Comparison of ENCODE assay signal across 9 cellular contexts in the genomic region with DNA sequence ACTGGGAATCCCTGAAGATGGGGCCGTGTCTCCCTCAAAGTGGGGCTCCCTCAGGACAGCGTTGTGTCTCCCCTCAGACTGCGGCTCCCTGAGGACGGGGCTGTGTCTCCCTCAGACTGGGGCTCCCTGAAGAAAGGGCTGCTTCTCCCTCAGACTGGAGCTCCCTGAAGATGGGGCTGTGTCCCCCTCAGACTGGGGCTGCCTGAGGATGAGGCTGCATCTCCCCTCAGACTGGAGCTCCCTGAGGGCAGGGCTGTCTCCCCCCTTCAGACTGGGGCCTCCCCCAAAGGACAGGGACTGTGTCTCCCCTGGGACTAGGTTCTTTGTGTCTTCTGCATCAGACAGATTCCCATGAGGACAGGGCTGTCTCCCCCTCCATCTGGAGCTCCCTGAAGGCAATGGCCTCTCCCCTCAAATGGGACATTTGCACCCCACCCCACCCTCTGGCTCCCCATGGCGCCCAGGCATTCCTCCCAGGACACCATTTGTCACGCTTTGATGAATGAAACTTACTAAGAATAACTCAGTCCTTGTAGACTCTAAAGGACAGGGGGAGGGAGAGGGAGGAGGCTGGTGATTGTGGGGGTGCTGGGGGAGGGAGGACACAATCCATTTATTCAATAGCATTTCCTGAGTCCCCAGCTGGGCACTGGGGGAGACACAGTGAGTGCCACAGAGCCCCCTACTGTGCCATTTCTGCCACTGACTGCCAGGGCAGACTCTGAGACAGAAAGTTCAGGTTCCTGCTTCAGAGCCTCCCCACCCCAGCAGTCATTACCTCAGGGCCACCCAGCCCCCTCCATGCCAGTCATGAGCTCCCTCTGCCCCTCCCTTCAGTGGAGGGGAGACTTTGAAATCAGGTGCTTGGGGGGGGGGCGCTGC.
DNase-seq lines count a peak whose midpoint lies in the region; ATAC-seq and TF ChIP-seq lines count a peak whose summit lies in the region.
"Had no signal": no experiment of that assay in that cellular context is flagged by ENCODE, and none has a peak within 500 bp of the region (broad histone marks: within the 10 kb centered on the region; RNA-seq: fewer than 3 reads in every experiment).

No MANE protein-coding gene starts in this region.

- TF ChIP-seq CTCF in OCI-LY1 (IDR thresholded peaks at IDR 0.05; ENCODE audit: low read length), result peak; percentile 55
- peak in 1 of 2 donors; percentile 27 for TF ChIP-seq CTCF in fibroblast of lung (conservative IDR thresholded peaks at IDR 0.05 in 1 of 2, IDR thresholded peaks at IDR 0.05 in 1 of 2; ENCODE audit: low read depth in 1 of 2, low read length in 2 of 2)
- peak; percentile 29 for TF ChIP-seq CTCF in upper lobe of right lung (IDR thresholded peaks at IDR 0.05)

- peaks cover 32% of the 10 kb centered on the region for H3K4me1 ChIP-seq in OCI-LY1 (ENCODE audit: insufficient read depth, low read length, severe bottlenecking)
- peaks cover 21% of the 10 kb centered on the region for H3K4me1 ChIP-seq in fibroblast of lung (ENCODE audit: control insufficient read depth, extremely low read depth, insufficient read depth, low read length)
- H3K4me1 ChIP-seq in upper lobe of right lung, result peaks cover 17% of the 10 kb centered on the region

- H3K27me3 ChIP-seq in OCI-LY1 (ENCODE audit: insufficient read depth, low read length), result peaks cover 4% of the 10 kb centered on the region; the same call in 1 of the 2 replicates
- no peaks in the 10 kb centered on the region for H3K27me3 ChIP-seq in fibroblast of lung (ENCODE audit: control insufficient read depth, insufficient read depth, low read length)
- H3K27me3 ChIP-seq in upper lobe of right lung, result peaks cover 45% of the 10 kb centered on the region

- no peak overlapping the region for H3K9ac ChIP-seq in OCI-LY1 (ENCODE audit: low read length)
- H3K9ac ChIP-seq in fibroblast of lung (ENCODE audit: insufficient read depth, low read length), result peak overlapping the region; percentile 2

- H3F3A ChIP-seq in OCI-LY1 (ENCODE audit: insufficient read depth, low read length), result no peaks in the 10 kb centered on the region

- H3K79me2 ChIP-seq in OCI-LY1 (ENCODE audit: insufficient read depth, low read length), result no peaks in the 10 kb centered on the region
- no peaks in the 10 kb centered on the region for H3K79me2 ChIP-seq in fibroblast of lung (ENCODE audit: control insufficient read depth, insufficient read depth, low read length)

- CTCF ChIA-PET in activated naive CD4-positive, alpha-beta T cell treated with anti-CD3 and anti-CD28 coated beads, Interleukin-2, amount 10 ng/mL, durations not matched to agents 7 days and 5 days (lab: Charles Lee), result interaction anchor here (0.7 to 1.4 kb wide), 2 partner anchors 54 to 231 kb away, joined by 3 read pairs; no protein-coding TSS in a partner anchor
- CTCF ChIA-PET in activated CD4-positive, alpha-beta T cell treated with anti-CD3 and anti-CD28 coated beads, Interleukin-2, amount 10 ng/mL, durations not matched to agents 7 days and 5 days (lab: Charles Lee), result interaction anchor here (0.9 to 1.5 kb wide), 2 partner anchors 53 to 230 kb away, joined by 3 read pairs; no protein-coding TSS in a partner anchor

- no peaks in the 10 kb centered on the region for H3K9me3 ChIP-seq in OCI-LY1 (ENCODE audit: low read length)
- H3K9me3 ChIP-seq in fibroblast of lung (ENCODE audit: control insufficient read depth, insufficient read depth, low read depth, low read length), result no peaks in the 10 kb centered on the region
- H3K9me3 ChIP-seq in upper lobe of right lung, result no peaks in the 10 kb centered on the region

- peaks cover 23% of the 10 kb centered on the region for H3K4me1 Mint-ChIP-seq in activated naive CD4-positive, alpha-beta T cell treated with anti-CD3 and anti-CD28 coated beads, Interleukin-2, amount 10 ng/mL, durations not matched to agents 7 days and 5 days
- peaks cover 12% of the 10 kb centered on the region for H3K4me1 Mint-ChIP-seq in activated CD4-positive, alpha-beta T cell treated with anti-CD3 and anti-CD28 coated beads, Interleukin-2, amount 10 ng/mL, durations not matched to agents 7 days and 5 days

- H2AFZ ChIP-seq in OCI-LY1 (ENCODE audit: low read length) (no peak overlapping the region), fibroblast of lung (ENCODE audit: low read length) (no peak overlapping the region)

- POLR2A ChIA-PET in activated CD4-positive, alpha-beta T cell treated with anti-CD3 and anti-CD28 coated beads, Interleukin-2, amount 10 ng/mL, durations not matched to agents 7 days and 5 days (lab: Charles Lee), result no interaction called here

- no peaks in the 10 kb centered on the region for H3K36me3 ChIP-seq in OCI-LY1 (ENCODE audit: insufficient read depth, low read length)
- no peaks in the 10 kb centered on the region for H3K36me3 ChIP-seq in fibroblast of lung (ENCODE audit: control insufficient read depth, insufficient read depth, low read length)
- H3K36me3 ChIP-seq in upper lobe of right lung, result no peaks in the 10 kb centered on the region

- H3K36me3 Mint-ChIP-seq in activated naive CD4-positive, alpha-beta T cell treated with anti-CD3 and anti-CD28 coated beads, Interleukin-2, amount 10 ng/mL, durations not matched to agents 7 days and 5 days, result no peaks in the 10 kb centered on the region
- no peaks in the 10 kb centered on the region for H3K36me3 Mint-ChIP-seq in activated CD4-positive, alpha-beta T cell treated with anti-CD3 and anti-CD28 coated beads, Interleukin-2, amount 10 ng/mL, durations not matched to agents 7 days and 5 days (ENCODE audit: low read depth)

- H3K27ac ChIP-seq in OCI-LY1 (ENCODE audit: low read depth, low read length, poor library complexity, severe bottlenecking) (no peak overlapping the region), fibroblast of lung (ENCODE audit: insufficient read depth, low read length) (no peak overlapping the region), upper lobe of right lung (no peak overlapping the region)

- no peak overlapping the region for H3K4me3 Mint-ChIP-seq in activated naive CD4-positive, alpha-beta T cell treated with anti-CD3 and anti-CD28 coated beads, Interleukin-2, amount 10 ng/mL, durations not matched to agents 7 days and 5 days
- H3K4me3 Mint-ChIP-seq in activated CD4-positive, alpha-beta T cell treated with anti-CD3 and anti-CD28 coated beads, Interleukin-2, amount 10 ng/mL, durations not matched to agents 7 days and 5 days, result no peak overlapping the region

- H3K4me2 ChIP-seq in OCI-LY1 (ENCODE audit: low read length) (no peak overlapping the region), fibroblast of lung (ENCODE audit: extremely low read depth, insufficient read depth, low read length) (no peak overlapping the region)

- peaks cover 81% of the 10 kb centered on the region for H3K27me3 Mint-ChIP-seq in activated naive CD4-positive, alpha-beta T cell treated with anti-CD3 and anti-CD28 coated beads, Interleukin-2, amount 10 ng/mL, durations not matched to agents 7 days and 5 days
- peaks cover 38% of the 10 kb centered on the region for H3K27me3 Mint-ChIP-seq in activated CD4-positive, alpha-beta T cell treated with anti-CD3 and anti-CD28 coated beads, Interleukin-2, amount 10 ng/mL, durations not matched to agents 7 days and 5 days

- no peak for ATAC-seq in upper lobe of right lung
- ATAC-seq in GM18519 (IDR thresholded peaks at IDR 0.05; ENCODE audit: low FRiP score, unreplicated experiment), result no peak
- no peak for ATAC-seq in GM18520 (IDR thresholded peaks at IDR 0.05; ENCODE audit: unreplicated experiment)

- no peak overlapping the region for H3K27ac Mint-ChIP-seq in activated naive CD4-positive, alpha-beta T cell treated with anti-CD3 and anti-CD28 coated beads, Interleukin-2, amount 10 ng/mL, durations not matched to agents 7 days and 5 days
- no peak overlapping the region for H3K27ac Mint-ChIP-seq in activated CD4-positive, alpha-beta T cell treated with anti-CD3 and anti-CD28 coated beads, Interleukin-2, amount 10 ng/mL, durations not matched to agents 7 days and 5 days

- H3K4me3 ChIP-seq in OCI-LY1 (ENCODE audit: low read depth, low read length, poor library complexity, severe bottlenecking) (no peak overlapping the region), fibroblast of lung (replicated peaks in 1 of 4; ENCODE audit: control extremely low read depth in 1 of 4, insufficient read depth in 1 of 4, low read depth in 3 of 4, low read length in 4 of 4) (no peak overlapping the region), upper lobe of right lung (no peak overlapping the region)

- intact Hi-C loops in upper lobe of right lung (cut with DNase I), result no loop called here

- H4K20me1 ChIP-seq in OCI-LY1 (ENCODE audit: insufficient read depth, low read length), result no peaks in the 10 kb centered on the region
- H4K20me1 ChIP-seq in fibroblast of lung (ENCODE audit: control insufficient read depth, extremely low read depth, insufficient read depth, low read length), result no peaks in the 10 kb centered on the region

- no peaks in the 10 kb centered on the region for H3K9me2 ChIP-seq in OCI-LY1 (ENCODE audit: low read depth, low read length)

- no peaks in the 10 kb centered on the region for H3K9me3 Mint-ChIP-seq in activated naive CD4-positive, alpha-beta T cell treated with anti-CD3 and anti-CD28 coated beads, Interleukin-2, amount 10 ng/mL, durations not matched to agents 7 days and 5 days
- H3K9me3 Mint-ChIP-seq in activated CD4-positive, alpha-beta T cell treated with anti-CD3 and anti-CD28 coated beads, Interleukin-2, amount 10 ng/mL, durations not matched to agents 7 days and 5 days, result no peaks in the 10 kb centered on the region

- DNase-seq in activated naive CD4-positive, alpha-beta T cell treated with anti-CD3 and anti-CD28 coated beads, Interleukin-2, amount 10 ng/mL, durations not matched to agents 7 days and 5 days, result peak; percentile 43
- no peak for DNase-seq in activated naive CD4-positive, alpha-beta T cell (lab: John Stamatoyannopoulos, UW)
- no peak for DNase-seq in fibroblast of lung (ENCODE audit: low read depth in 2 of 2)
- peak; percentile 61 for DNase-seq in upper lobe of right lung
- no peak for DNase-seq in activated CD4-positive, alpha-beta T cell treated with anti-CD3 and anti-CD28 coated beads, Interleukin-2, amount 10 ng/mL, durations not matched to agents 7 days and 5 days
- DNase-seq: stimulated activated CD4-positive, alpha-beta T cell treated with anti-CD3 and anti-CD28 coated beads, Interleukin-4, amount 100 ng/mL, for 1 hour had no signal

Comparison
In these comparisons a context has a peak if more than half of its experiments do, and no peak if none do; other contexts are left out.
1. DNase-seq: peak in activated naive CD4-positive, alpha-beta T cell treated with anti-CD3 and anti-CD28 coated beads, Interleukin-2, amount 10 ng/mL, durations not matched to agents 7 days and 5 days (single experiment) and upper lobe of right lung (single experiment); none in activated naive CD4-positive, alpha-beta T cell (0 of 4), fibroblast of lung (0 of 2) and activated CD4-positive, alpha-beta T cell treated with anti-CD3 and anti-CD28 coated beads, Interleukin-2, amount 10 ng/mL, durations not matched to agents 7 days and 5 days (single experiment).